In the genomic region with DNA sequence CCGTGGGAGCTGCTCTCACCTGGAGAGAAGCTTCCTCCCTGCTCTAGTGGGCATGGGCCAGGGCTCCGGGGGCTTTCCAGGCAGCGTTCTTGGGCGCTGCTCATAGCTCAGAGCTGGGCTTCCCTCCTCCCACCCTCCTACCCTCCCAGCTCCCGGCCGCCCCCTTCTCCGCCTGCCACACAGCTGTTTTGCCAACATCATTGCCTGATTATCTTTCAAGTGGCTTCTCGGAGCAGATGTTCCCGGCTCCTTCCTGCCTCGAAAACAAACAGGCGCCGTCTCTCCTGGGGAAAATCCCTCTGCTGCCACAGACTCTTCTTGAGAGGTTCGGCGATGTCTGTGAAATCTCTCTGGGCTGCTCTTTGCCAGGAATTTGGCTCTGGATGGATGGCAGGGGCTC, we compare ENCODE assay signal across 13 cellular contexts.
DNase-seq lines count a peak whose midpoint lies in the region; ATAC-seq, FAIRE-seq and TF ChIP-seq lines count a peak whose summit lies in the region.
"Had no signal": no experiment of that assay in that cellular context is flagged by ENCODE, and none has a peak within 500 bp of the region (broad histone marks: within the 10 kb centered on the region; RNA-seq: fewer than 3 reads in every experiment).

No MANE protein-coding gene starts in this region.

- H3K27ac ChIP-seq in CD4-positive, alpha-beta memory T cell (ENCODE audit: low read depth, low read length): no peak overlapping the region
- H3K27ac ChIP-seq: 22Rv1, neutrophil had no signal

- POLR2A ChIA-PET in HEK293T (lab: Yijun Ruan, JAX): no interaction called here
- POLR2A ChIA-PET in CD4-positive, alpha-beta memory T cell (lab: Charles Lee; ENCODE audit: partially characterized antibody): no interaction called here

- H3K4me3 Mint-ChIP-seq in activated T-helper 17 cell treated with anti-CD3 and anti-CD28 coated beads, Interleukin-2, amount 50 U/mL, for 72 hours: peak overlapping the region; percentile 47
- H3K4me3 Mint-ChIP-seq in nephron: peak overlapping the region in 1 of 3 experiments; percentile 24
- H3K4me3 Mint-ChIP-seq in CD4-positive, alpha-beta memory T cell: peak overlapping the region in 2 of 8 donors; percentile 35 to 41
- H3K4me3 Mint-ChIP-seq: IgD-negative memory B cell had no signal

- H3K9me3 ChIP-seq in CD4-positive, alpha-beta memory T cell (ENCODE audit: control insufficient read depth in 1 of 2, low read length in 2 of 2): no peaks in the 10 kb centered on the region
- H3K9me3 ChIP-seq: neutrophil had no signal

- no peaks in the 10 kb centered on the region for H3K27me3 ChIP-seq in CD4-positive, alpha-beta memory T cell (ENCODE audit: insufficient read depth, low read length)

- H3K4me1 ChIP-seq in CD4-positive, alpha-beta memory T cell (ENCODE audit: insufficient read depth, low read length): no peaks in the 10 kb centered on the region

- DNase-seq in NCI-H1417 (lab: John Stamatoyannopoulos, UW): peak; percentile 67 to 86 (median 81)
- no peak for DNase-seq in NCI-H1417 treated with DMSO at 0.1 percent for 48 hours (lab: John Stamatoyannopoulos, UW)
- peak; percentile 46 for DNase-seq in NCI-H2029 (lab: John Stamatoyannopoulos, UW)
- no peak for DNase-seq in HTR-8/SVneo (ENCODE audit: insufficient read length, low spot score)
- no peak for DNase-seq in HEK293T (ENCODE audit: extremely low spot score)
- DNase-seq in CD4-positive, alpha-beta memory T cell: no peak
- DNase-seq: caudate nucleus; stimulated activated CD4-positive, alpha-beta T cell treated with anti-CD3 and anti-CD28 coated beads, Interleukin-15, amount 100 ng/mL, for 24 hours had no signal

- no peak overlapping the region for H3K4me3 ChIP-seq in CD4-positive, alpha-beta memory T cell (ENCODE audit: low read length in 2 of 2)

- TF ChIP-seq CTCF in nephron (IDR thresholded peaks at IDR 0.05; ENCODE audit: unreplicated experiment in 3 of 3): no peak

- CTCF ChIA-PET in HEK293T (lab: Yijun Ruan, JAX): no interaction called here
- CTCF ChIA-PET in CD4-positive, alpha-beta memory T cell (lab: Charles Lee; ENCODE audit: partially characterized antibody): no interaction called here

- ATAC-seq in activated T-helper 17 cell treated with anti-CD3 and anti-CD28 coated beads, Interleukin-2, amount 50 U/mL, for 72 hours (replicated peaks): peak; percentile 31

- no peak for FAIRE-seq in HTR-8/SVneo (lab: Jason Lieb, UNC)

- no peaks in the 10 kb centered on the region for H3K36me3 ChIP-seq in CD4-positive, alpha-beta memory T cell (ENCODE audit: insufficient read depth, low read length)
- H3K36me3 ChIP-seq: neutrophil had no signal

- H3K4me1 Mint-ChIP-seq in activated T-helper 17 cell treated with anti-CD3 and anti-CD28 coated beads, Interleukin-2, amount 50 U/mL, for 72 hours: peaks cover 7% of the 10 kb centered on the region
- H3K4me1 Mint-ChIP-seq in nephron: peaks cover 35% of the 10 kb centered on the region
- H3K4me1 Mint-ChIP-seq in CD4-positive, alpha-beta memory T cell: peaks cover 8 to 18% (median 12%) of the 10 kb centered on the region in 4 donors
- H3K4me1 Mint-ChIP-seq: IgD-negative memory B cell had no signal

- H3K27me3 Mint-ChIP-seq in activated T-helper 17 cell treated with anti-CD3 and anti-CD28 coated beads, Interleukin-2, amount 50 U/mL, for 72 hours: peaks cover 17% of the 10 kb centered on the region
- peaks cover 51% of the 10 kb centered on the region for H3K27me3 Mint-ChIP-seq in nephron (ENCODE audit: low read depth)
- H3K27me3 Mint-ChIP-seq in CD4-positive, alpha-beta memory T cell: no peaks in the 10 kb centered on the region

- intact Hi-C loops in CD4-positive, alpha-beta memory T cell (cut with micrococcal nuclease): no loop called here

- H3K36me3 Mint-ChIP-seq in activated T-helper 17 cell treated with anti-CD3 and anti-CD28 coated beads, Interleukin-2, amount 50 U/mL, for 72 hours (ENCODE audit: low read depth): no peaks in the 10 kb centered on the region
- H3K36me3 Mint-ChIP-seq in nephron (ENCODE audit: low read depth): no peaks in the 10 kb centered on the region
- no peaks in the 10 kb centered on the region for H3K36me3 Mint-ChIP-seq in CD4-positive, alpha-beta memory T cell

- H3K9me3 Mint-ChIP-seq in activated T-helper 17 cell treated with anti-CD3 and anti-CD28 coated beads, Interleukin-2, amount 50 U/mL, for 72 hours: no peaks in the 10 kb centered on the region
- H3K9me3 Mint-ChIP-seq in nephron: peaks cover 10% of the 10 kb centered on the region
- H3K9me3 Mint-ChIP-seq in CD4-positive, alpha-beta memory T cell: no peaks in the 10 kb centered on the region
- H3K9me3 Mint-ChIP-seq: IgD-negative memory B cell had no signal

- no peak overlapping the region for H3K27ac Mint-ChIP-seq in activated T-helper 17 cell treated with anti-CD3 and anti-CD28 coated beads, Interleukin-2, amount 50 U/mL, for 72 hours
- peak overlapping the region in 2 of 3 experiments; percentile 30 to 32 for H3K27ac Mint-ChIP-seq in nephron
- peak overlapping the region in 1 of 7 donors; percentile 31 for H3K27ac Mint-ChIP-seq in CD4-positive, alpha-beta memory T cell

TF ChIP-seq in HEK293T, 16 proteins besides CTCF, POLR2A, EP300 and RAD21:
- TF ChIP-seq LEF1 (IDR thresholded peaks at IDR 0.05; ENCODE audit: borderline replicate concordance) (no peak), SP1 (IDR thresholded peaks at IDR 0.05) (no peak)
TF ChIP-seq in HEK293T: peak in this region for 0.

Comparison
In these comparisons a context has a peak if more than half of its experiments do, and no peak if none do; other contexts are left out.
1. DNase-seq: peak in NCI-H1417 (3 of 3) and NCI-H2029 (single experiment); none in NCI-H1417 treated with DMSO at 0.1 percent for 48 hours (single experiment), HTR-8/SVneo (single experiment), HEK293T (single experiment) and CD4-positive, alpha-beta memory T cell (0 of 5).